ENCODE assay signal across 25 cellular contexts in the genomic region with DNA sequence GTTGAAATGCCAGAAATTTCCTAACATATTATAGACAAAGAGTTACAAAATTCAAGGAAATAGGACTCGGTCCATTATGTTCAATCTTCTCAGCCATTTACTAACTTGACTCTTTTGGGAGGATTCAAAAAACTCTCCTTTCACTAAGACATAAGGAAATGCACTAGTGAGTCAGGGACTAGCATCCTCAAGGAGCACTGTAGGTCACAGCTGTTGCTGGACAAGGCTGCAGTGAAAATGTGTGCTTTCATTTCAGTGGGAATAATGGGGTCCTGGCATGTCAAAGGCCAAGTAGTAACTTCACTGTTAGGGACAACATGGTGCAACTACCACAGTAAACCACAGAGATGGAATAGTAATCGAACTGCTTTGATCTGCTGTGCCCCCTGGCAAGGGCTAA.
"Had no signal": no experiment of that assay in that cellular context is flagged by ENCODE, and none has a peak within 500 bp of the region (broad histone marks: within the 10 kb centered on the region; RNA-seq: fewer than 3 reads in every experiment).

No MANE protein-coding gene starts in this region.

- DNase-seq: effector memory CD8-positive, alpha-beta T cell; erythroblast; foreskin keratinocyte; heart left ventricle; left cardiac atrium; left lung; mesenchymal stem cell; naive thymus-derived CD8-positive, alpha-beta T cell; nephron progenitor cell; nucleus accumbens; stimulated activated CD4-positive, alpha-beta T cell treated with anti-CD3 and anti-CD28 coated beads, Interleukin-2, amount 100 ng/mL, for 24 hours; stimulated activated CD4-positive, alpha-beta T cell treated with anti-CD3 and anti-CD28 coated beads, Interleukin-4, amount 100 ng/mL, for 24 hours; stimulated activated naive CD4-positive, alpha-beta T cell treated with Interleukin-2 at 50 U/mL for 16 hours; stomach; testis; tibial artery had no signal

- H3K36me3 ChIP-seq: gastroesophageal sphincter, heart left ventricle, left lung, prostate gland, right atrium auricular region, stomach, tibial artery had no signal

- ATAC-seq: effector memory CD8-positive, alpha-beta T cell; foreskin keratinocyte; gastroesophageal sphincter; heart left ventricle; left cardiac atrium; left lung; naive thymus-derived CD8-positive, alpha-beta T cell; sciatic nerve; stimulated activated effector memory CD8-positive, alpha-beta T cell treated with anti-CD3 and anti-CD28 coated beads, Interleukin-12 subunit alpha, Interleukin-12 subunit beta, amount 100 ng/mL, for 72 hours had no signal

- H3K4me2 ChIP-seq: hepatocyte had no signal

- H3K4me1 ChIP-seq: foreskin keratinocyte, gastroesophageal sphincter, prostate gland, right atrium auricular region, testis had no signal

- H3K4me1 Mint-ChIP-seq: nephron progenitor cell had no signal

- H3K27me3 ChIP-seq: foreskin keratinocyte, heart left ventricle, hepatocyte, left lung, right atrium auricular region, stomach, testis, tibial artery had no signal

- H3K27ac ChIP-seq: coronary artery, foreskin keratinocyte, gastroesophageal sphincter, heart left ventricle, hepatocyte, left lung, prostate gland, right atrium auricular region, stomach, testis, tibial artery had no signal

- H2AFZ ChIP-seq: hepatocyte had no signal

- H3K27ac Mint-ChIP-seq: effector memory CD8-positive, alpha-beta T cell; mesothelial cell of epicardium; naive thymus-derived CD8-positive, alpha-beta T cell; nephron progenitor cell; stimulated activated effector memory CD8-positive, alpha-beta T cell treated with anti-CD3 and anti-CD28 coated beads, Interleukin-12 subunit alpha, Interleukin-12 subunit beta, amount 100 ng/mL, for 72 hours had no signal

- H3K79me2 ChIP-seq: hepatocyte had no signal

- H3K9me3 ChIP-seq: gastroesophageal sphincter, heart left ventricle, left lung, prostate gland, right atrium auricular region, stomach, testis, tibial artery had no signal

- H3K9me3 Mint-ChIP-seq: effector memory CD8-positive, alpha-beta T cell; mesothelial cell of epicardium; naive thymus-derived CD8-positive, alpha-beta T cell; nephron progenitor cell; stimulated activated effector memory CD8-positive, alpha-beta T cell treated with anti-CD3 and anti-CD28 coated beads, Interleukin-12 subunit alpha, Interleukin-12 subunit beta, amount 100 ng/mL, for 72 hours had no signal

- H3K4me3 ChIP-seq: coronary artery, gastroesophageal sphincter, heart left ventricle, hepatocyte, left lung, prostate gland, right atrium auricular region, stomach, testis, tibial artery had no signal

- H3K4me3 Mint-ChIP-seq: effector memory CD8-positive, alpha-beta T cell; mesothelial cell of epicardium; naive thymus-derived CD8-positive, alpha-beta T cell; nephron progenitor cell; stimulated activated effector memory CD8-positive, alpha-beta T cell treated with anti-CD3 and anti-CD28 coated beads, Interleukin-12 subunit alpha, Interleukin-12 subunit beta, amount 100 ng/mL, for 72 hours; type B pancreatic cell had no signal

- H3K36me3 Mint-ChIP-seq: mesothelial cell of epicardium; naive thymus-derived CD8-positive, alpha-beta T cell; stimulated activated effector memory CD8-positive, alpha-beta T cell treated with anti-CD3 and anti-CD28 coated beads, Interleukin-12 subunit alpha, Interleukin-12 subunit beta, amount 100 ng/mL, for 72 hours; type B pancreatic cell had no signal
